In the genomic region with DNA sequence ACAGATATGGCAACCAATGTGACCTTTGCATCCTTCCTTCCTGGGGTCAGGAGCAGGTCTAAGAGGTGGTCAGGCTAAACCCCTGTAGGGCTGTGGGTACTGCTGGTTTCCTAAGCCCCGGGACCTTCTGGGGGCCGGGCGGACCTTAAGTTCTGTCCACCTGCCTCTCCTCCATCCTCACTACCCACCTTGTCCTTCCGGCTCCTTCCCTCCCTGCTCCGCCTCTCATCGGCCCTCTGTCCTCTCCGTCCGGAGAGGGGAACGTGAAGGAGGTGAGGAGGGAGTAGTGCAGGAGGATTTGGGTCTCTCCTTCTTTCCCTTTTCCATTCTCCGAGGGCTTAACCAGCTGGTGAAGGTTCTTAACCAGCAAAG, we compare ENCODE assay signal across 12 cellular contexts. TPM values are rescaled to one million over a fixed set of nuclear protein-coding genes. Genes with fewer than 3 reads are reported as not detected.
DNase-seq lines count a peak whose midpoint lies in the region; ATAC-seq and TF ChIP-seq lines count a peak whose summit lies in the region.
"Had no signal": no experiment of that assay in that cellular context is flagged by ENCODE, and none has a peak within 500 bp of the region (broad histone marks: within the 10 kb centered on the region; RNA-seq: fewer than 3 reads in every experiment).

No MANE protein-coding gene starts in this region.

- DNase-seq in T-helper 2 cell treated with Interferon-gamma antibody and Interleukin-4, amounts not matched to agents 5 μg/mL and 100 μg/mL, for 36 hours (ENCODE audit: low spot score): no peak
- DNase-seq in T-helper 2 cell (no peak), coronary artery (ENCODE audit: low spot score) (no peak), NCI-H2107 treated with DMSO at 0.1 percent for 48 hours (lab: John Stamatoyannopoulos, UW; ENCODE audit: unreplicated experiment) (no peak), NCI-H1694 treated with DMSO at 0.1 percent for 48 hours (lab: John Stamatoyannopoulos, UW) (no peak), omental fat pad (ENCODE audit: low spot score) (no peak)
- DNase-seq in stimulated activated naive B cell treated with anti-CD40 and anti-IgM and Interleukin-4, amounts not matched to agents 10 μg/mL and 1 μg/mL and 100 μg/mL, for 72 hours: no peak
- DNase-seq: 8988T, DMS79 treated with DMSO at 0.1 percent for 48 hours, NCI-H1417 treated with DMSO at 0.1 percent for 48 hours had no signal

- peak overlapping the region; percentile 89 for H3K27ac Mint-ChIP-seq in T-helper 2 cell treated with Interferon-gamma antibody and Interleukin-4, amounts not matched to agents 5 μg/mL and 100 μg/mL, for 36 hours
- peak overlapping the region; percentile 98 for H3K27ac Mint-ChIP-seq in stimulated activated naive B cell treated with anti-CD40 and anti-IgM and Interleukin-4, amounts not matched to agents 10 μg/mL and 1 μg/mL and 100 μg/mL, for 72 hours

- peak overlapping the region; percentile 43 for H3K4me3 ChIP-seq in coronary artery
- H3K4me3 ChIP-seq: mucosa of descending colon had no signal

- H3K36me3 Mint-ChIP-seq in T-helper 2 cell treated with Interferon-gamma antibody and Interleukin-4, amounts not matched to agents 5 μg/mL and 100 μg/mL, for 36 hours (ENCODE audit: low read depth): peaks cover 42% of the 10 kb centered on the region
- peaks cover 65 to 79% of the 10 kb centered on the region in 2 donors for H3K36me3 Mint-ChIP-seq in stimulated activated naive B cell treated with anti-CD40 and anti-IgM and Interleukin-4, amounts not matched to agents 10 μg/mL and 1 μg/mL and 100 μg/mL, for 72 hours

- TF ChIP-seq CTCF in coronary artery (IDR thresholded peaks at IDR 0.05) (no peak), omental fat pad (IDR thresholded peaks at IDR 0.05) (no peak)

- H3K27ac ChIP-seq in coronary artery: no peak overlapping the region

- H3K9me3 Mint-ChIP-seq in T-helper 2 cell treated with Interferon-gamma antibody and Interleukin-4, amounts not matched to agents 5 μg/mL and 100 μg/mL, for 36 hours: no peaks in the 10 kb centered on the region
- no peaks in the 10 kb centered on the region for H3K9me3 Mint-ChIP-seq in stimulated activated naive B cell treated with anti-CD40 and anti-IgM and Interleukin-4, amounts not matched to agents 10 μg/mL and 1 μg/mL and 100 μg/mL, for 72 hours

- peak; percentile 6 for ATAC-seq in HG02870 (IDR thresholded peaks at IDR 0.05; ENCODE audit: unreplicated experiment)
- ATAC-seq in stimulated activated naive B cell treated with anti-CD40 and anti-IgM and Interleukin-4, amounts not matched to agents 10 μg/mL and 1 μg/mL and 100 μg/mL, for 72 hours (replicated peaks): peak; percentile 17 to 22
- no peak for ATAC-seq in omental fat pad (ENCODE audit: low FRiP score)

- H3K27me3 Mint-ChIP-seq in T-helper 2 cell treated with Interferon-gamma antibody and Interleukin-4, amounts not matched to agents 5 μg/mL and 100 μg/mL, for 36 hours (ENCODE audit: low read depth): no peaks in the 10 kb centered on the region
- no peaks in the 10 kb centered on the region for H3K27me3 Mint-ChIP-seq in stimulated activated naive B cell treated with anti-CD40 and anti-IgM and Interleukin-4, amounts not matched to agents 10 μg/mL and 1 μg/mL and 100 μg/mL, for 72 hours

- H3K4me3 Mint-ChIP-seq in T-helper 2 cell treated with Interferon-gamma antibody and Interleukin-4, amounts not matched to agents 5 μg/mL and 100 μg/mL, for 36 hours: peak overlapping the region; percentile 92
- H3K4me3 Mint-ChIP-seq in stimulated activated naive B cell treated with anti-CD40 and anti-IgM and Interleukin-4, amounts not matched to agents 10 μg/mL and 1 μg/mL and 100 μg/mL, for 72 hours: peak overlapping the region; percentile 86 to 90

- peaks cover 17% of the 10 kb centered on the region for H3K4me1 Mint-ChIP-seq in T-helper 2 cell treated with Interferon-gamma antibody and Interleukin-4, amounts not matched to agents 5 μg/mL and 100 μg/mL, for 36 hours (ENCODE audit: low read depth)
- peaks cover 49 to 78% of the 10 kb centered on the region in 2 donors for H3K4me1 Mint-ChIP-seq in stimulated activated naive B cell treated with anti-CD40 and anti-IgM and Interleukin-4, amounts not matched to agents 10 μg/mL and 1 μg/mL and 100 μg/mL, for 72 hours

RNA-seq across cellular contexts. Expression of a gene that starts 28.3 kb away (rescaled TPM):
- 10 to 100 TPM; 59.5 to 82.0 (median 61.2) TPM for total RNA-seq in omental fat pad

RNA-seq across cellular contexts. Expression of a gene that starts 40.5 kb away (rescaled TPM):
- total RNA-seq in omental fat pad: 10 to 100 TPM; 27.6 to 45.4 (median 32.3) TPM
